ENCODE assay signal across 27 cellular contexts in genomic region chr1:240210026-240210425, GRCh38.
"Had no signal": no experiment of that assay in that cellular context is flagged by ENCODE, and none has a peak within 500 bp of the region (broad histone marks: within the 10 kb centered on the region; RNA-seq: fewer than 3 reads in every experiment).

No MANE protein-coding gene starts in this region.

- H3K4me1 ChIP-seq: ascending aorta, breast epithelium, colonic mucosa, esophagus squamous epithelium, gastrocnemius medialis, right lobe of liver, upper lobe of left lung had no signal

- H3K27ac ChIP-seq: ascending aorta, breast epithelium, colonic mucosa, dorsolateral prefrontal cortex, esophagus squamous epithelium, gastrocnemius medialis, right lobe of liver, thoracic aorta, upper lobe of left lung had no signal

- H3K27me3 ChIP-seq: ascending aorta, breast epithelium, colonic mucosa, dorsolateral prefrontal cortex, esophagus squamous epithelium, gastrocnemius medialis, right lobe of liver, upper lobe of left lung had no signal

- ATAC-seq: activated naive CD4-positive, alpha-beta T cell treated with anti-CD3 and anti-CD28 coated beads, Interleukin-2, amount 50 U/mL, for 72 hours; activated T-helper 17 cell treated with anti-CD3 and anti-CD28 coated beads, Interleukin-2, amount 50 U/mL, for 72 hours; gastrocnemius medialis; left colon; right lobe of liver had no signal

- H3K4me2 ChIP-seq: smooth muscle cell had no signal

- H3K4me3 ChIP-seq: ascending aorta, breast epithelium, colonic mucosa, dorsolateral prefrontal cortex, esophagus squamous epithelium, gastrocnemius medialis, right lobe of liver, smooth muscle cell, thoracic aorta, upper lobe of left lung had no signal

- H3K9me3 ChIP-seq: ascending aorta, breast epithelium, colonic mucosa, gastrocnemius medialis, right lobe of liver, thoracic aorta, upper lobe of left lung had no signal

- H3K36me3 ChIP-seq: ascending aorta, breast epithelium, colonic mucosa, esophagus squamous epithelium, gastrocnemius medialis, right lobe of liver, thoracic aorta, upper lobe of left lung had no signal

- DNase-seq: activated CD4-positive, alpha-beta T cell treated with anti-CD3 and anti-CD28 coated beads, Interleukin-2, amount 50 U/mL, for 4 hours; activated CD8-positive, alpha-beta memory T cell treated with anti-CD3 and anti-CD28 coated beads for 24 hours; activated CD8-positive, alpha-beta memory T cell treated with anti-CD3 and anti-CD28 coated beads, Interleukin-2, amount 50 U/mL, for 4 hours; activated T-cell treated with anti-CD3 and anti-CD28 coated beads, Interleukin-2, amount 50 U/mL, for 24 hours; colonic mucosa; dorsolateral prefrontal cortex; esophagus squamous epithelium; gastrocnemius medialis; hippocampal formation; islet precursor cell; left colon; mesenchymal stem cell; nephron progenitor cell; nucleus accumbens; posterior cingulate gyrus; right lobe of liver; stimulated activated CD4-positive, alpha-beta T cell treated with anti-CD3 and anti-CD28 coated beads, Interleukin-15, amount 100 ng/mL, for 24 hours; stimulated activated naive CD4-positive, alpha-beta T cell; T-helper 1 cell; T-helper 9 cell had no signal
